ENCODE assay signal across 32 cellular contexts in the genomic region with DNA sequence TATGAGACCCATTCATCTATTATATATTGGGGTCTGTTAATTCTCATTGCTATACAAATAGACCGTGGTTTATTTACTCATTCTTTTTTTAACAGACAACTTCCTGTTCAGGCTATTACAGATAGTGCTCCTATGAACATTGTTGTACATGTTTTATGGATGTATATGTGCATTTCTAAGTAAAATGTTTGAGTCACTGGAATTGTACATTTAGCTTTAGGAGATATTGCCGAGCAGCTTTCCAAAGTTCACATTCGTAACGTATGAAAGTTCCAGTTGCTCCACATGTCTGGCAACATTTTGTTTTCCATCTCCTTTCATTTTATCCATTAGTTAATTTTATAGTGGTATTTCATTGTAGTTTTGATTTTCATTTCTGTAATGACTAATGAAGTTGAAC. TPM values are rescaled to one million over a fixed set of nuclear protein-coding genes. Genes with fewer than 3 reads are reported as not detected.
"Had no signal": no experiment of that assay in that cellular context is flagged by ENCODE, and none has a peak within 500 bp of the region (broad histone marks: within the 10 kb centered on the region; RNA-seq: fewer than 3 reads in every experiment).

No MANE protein-coding gene starts in this region.

- H3K27me3 Mint-ChIP-seq: activated naive CD4-positive, alpha-beta T cell treated with anti-CD3 and anti-CD28 coated beads, Interleukin-2, amount 50 U/mL, for 24 hours had no signal

- H3K4me3 ChIP-seq: cardiac muscle cell, SK-N-MC had no signal

- H3K36me3 ChIP-seq: brain microvascular endothelial cell, cardiac muscle cell had no signal

- H3K4me3 Mint-ChIP-seq: activated B cell treated with CpG ODN at 0.5 μM for 24 hours; activated CD4-positive, alpha-beta memory T cell treated with anti-CD3 and anti-CD28 coated beads, Interleukin-2, amount 10 ng/mL, durations not matched to agents 7 days and 5 days; activated naive CD4-positive, alpha-beta T cell treated with anti-CD3 and anti-CD28 coated beads, Interleukin-2, amount 50 U/mL, for 24 hours; activated naive CD8-positive, alpha-beta T cell treated with anti-CD3 and anti-CD28 coated beads, Interleukin-2, amount 50 U/mL, for 24 hours; T-cell had no signal

- ATAC-seq: activated naive CD8-positive, alpha-beta T cell treated with anti-CD3 and anti-CD28 coated beads, Interleukin-2, amount 50 U/mL, for 24 hours; Panc1; Right ventricle myocardium inferior; T-cell had no signal

- H3K27ac Mint-ChIP-seq: activated B cell treated with CpG ODN at 0.5 μM for 24 hours; activated CD4-positive, alpha-beta memory T cell treated with anti-CD3 and anti-CD28 coated beads, Interleukin-2, amount 10 ng/mL, durations not matched to agents 7 days and 5 days; activated naive CD4-positive, alpha-beta T cell treated with anti-CD3 and anti-CD28 coated beads, Interleukin-2, amount 50 U/mL, for 24 hours; activated naive CD8-positive, alpha-beta T cell treated with anti-CD3 and anti-CD28 coated beads, Interleukin-2, amount 50 U/mL, for 24 hours; T-cell had no signal

- H3K36me3 Mint-ChIP-seq: activated naive CD4-positive, alpha-beta T cell treated with anti-CD3 and anti-CD28 coated beads, Interleukin-2, amount 50 U/mL, for 24 hours; T-cell had no signal

- DNase-seq: activated B cell treated with CpG ODN at 0.5 μM for 24 hours; activated CD4-positive, alpha-beta memory T cell treated with anti-CD3 and anti-CD28 coated beads, Interleukin-2, amount 10 ng/mL, durations not matched to agents 7 days and 5 days; activated CD4-positive, alpha-beta T cell treated with anti-CD3 and anti-CD28 coated beads for 1 hour; activated CD4-positive, alpha-beta T cell treated with anti-CD3 and anti-CD28 coated beads, Interleukin-2, amount 50 U/mL, for 1 hour; activated gamma-delta T cell; activated naive CD8-positive, alpha-beta T cell treated with anti-CD3 and anti-CD28 coated beads, Interleukin-2, amount 50 U/mL, for 24 hours; activated T-cell treated with anti-CD3 and anti-CD28 coated beads for 4 hours; amniotic stem cell; brain microvascular endothelial cell; Kasumi-1; KBM-7; NCI-H1092; NCI-H1417; NCI-H1930; NCI-H2171 treated with DMSO at 0.1 percent for 48 hours; NCI-H226; NCI-H510A; NCI-H526 treated with DMSO at 0.1 percent for 48 hours; NCI-H82; NK-92 treated with Interleukin-12 subunit alpha and Interleukin-12 subunit beta, amount 100 ng/mL, for 24 hours; OCI-M1; RPMI8226; T-cell; T-helper 2 cell; T1000 had no signal

- H3K9me3 Mint-ChIP-seq: activated B cell treated with CpG ODN at 0.5 μM for 24 hours; activated naive CD4-positive, alpha-beta T cell treated with anti-CD3 and anti-CD28 coated beads, Interleukin-2, amount 50 U/mL, for 24 hours; activated naive CD8-positive, alpha-beta T cell treated with anti-CD3 and anti-CD28 coated beads, Interleukin-2, amount 50 U/mL, for 24 hours; T-cell had no signal

- H3K27ac ChIP-seq: brain microvascular endothelial cell, cardiac muscle cell, SK-N-MC had no signal

- H3K27me3 ChIP-seq: brain microvascular endothelial cell had no signal

- H3K4me1 Mint-ChIP-seq: activated naive CD4-positive, alpha-beta T cell treated with anti-CD3 and anti-CD28 coated beads, Interleukin-2, amount 50 U/mL, for 24 hours; T-cell had no signal

RNA-seq across cellular contexts. Expression of gene SLC17A2, which starts 19.1 kb away (rescaled TPM):
- total RNA-seq: activated B cell treated with CpG ODN at 0.5 μM for 24 hours; activated CD4-positive, alpha-beta memory T cell treated with anti-CD3 and anti-CD28 coated beads, Interleukin-2, amount 10 ng/mL, durations not matched to agents 7 days and 5 days; activated CD8-positive, alpha-beta memory T cell treated with anti-CD3 and anti-CD28 coated beads for 36 hours; cardiac muscle cell; M059J; Right ventricle myocardium inferior; T-cell had no signal
- polyA plus RNA-seq: cardiac muscle cell had no signal

RNA-seq across cellular contexts. Expression of gene SLC17A3, which starts 37.3 kb away (rescaled TPM):
- total RNA-seq: activated B cell treated with CpG ODN at 0.5 μM for 24 hours; activated CD8-positive, alpha-beta memory T cell treated with anti-CD3 and anti-CD28 coated beads for 36 hours; cardiac muscle cell; M059J; Right ventricle myocardium inferior had no signal
- polyA plus RNA-seq: cardiac muscle cell had no signal
